ENCODE assay signal across 15 cellular contexts in genomic region chr5:92455011-92455410, GRCh38.
DNase-seq lines count a peak whose midpoint lies in the region; ATAC-seq and TF ChIP-seq lines count a peak whose summit lies in the region.
"Had no signal": no experiment of that assay in that cellular context is flagged by ENCODE, and none has a peak within 500 bp of the region (broad histone marks: within the 10 kb centered on the region; RNA-seq: fewer than 3 reads in every experiment).

No MANE protein-coding gene starts in this region.

- H3K4me3 Mint-ChIP-seq in naive thymus-derived CD4-positive, alpha-beta T cell: no peak overlapping the region
- no peak overlapping the region for H3K4me3 Mint-ChIP-seq in immature natural killer cell
- H3K4me3 Mint-ChIP-seq: activated CD8-positive, alpha-beta T cell treated with anti-CD3 and anti-CD28 coated beads for 36 hours; mesothelial cell of epicardium had no signal

- H2AFZ ChIP-seq in mammary epithelial cell (ENCODE audit: low read depth, low read length): no peak overlapping the region

- no peak for TF ChIP-seq EP300 in transverse colon (IDR thresholded peaks at IDR 0.05; ENCODE audit: low read depth)

- POLR2A ChIA-PET in naive thymus-derived CD4-positive, alpha-beta T cell (lab: Charles Lee): no interaction called here

- H3K9ac ChIP-seq in mammary epithelial cell (ENCODE audit: insufficient read depth, low read length): peak overlapping the region; percentile 10

- H3K4me1 Mint-ChIP-seq in naive thymus-derived CD4-positive, alpha-beta T cell: peaks cover 0 to 2% (median 0%) of the 10 kb centered on the region in 7 donors
- no peaks in the 10 kb centered on the region for H3K4me1 Mint-ChIP-seq in immature natural killer cell
- H3K4me1 Mint-ChIP-seq: mesothelial cell of epicardium had no signal

- H3K9me3 ChIP-seq in mammary epithelial cell (replicated peaks; ENCODE audit: insufficient read depth, low read length): no peaks in the 10 kb centered on the region
- no peaks in the 10 kb centered on the region for H3K9me3 ChIP-seq in naive thymus-derived CD4-positive, alpha-beta T cell (ENCODE audit: control insufficient read depth in 2 of 3, low read length in 3 of 3)
- H3K9me3 ChIP-seq in transverse colon: no peaks in the 10 kb centered on the region
- H3K9me3 ChIP-seq: uterus had no signal

- BruUV-seq in mammary epithelial cell (replicated peaks; lab: Mats Ljungman, UMichigan): no TSS peak

- intact Hi-C loops in mammary epithelial cell (cut with micrococcal nuclease): no loop called here
- intact Hi-C loops in naive thymus-derived CD4-positive, alpha-beta T cell (cut with micrococcal nuclease): no loop called here
- intact Hi-C loops in transverse colon (cut with DNase I; ENCODE audit: low total_unique reads): no loop called here

- 82% methylated on average over 3 of the region's 3 CpGs for WGBS in mammary epithelial cell (ENCODE audit: low coverage, missing lambda C conversion rate)
- WGBS in transverse colon (ENCODE audit: low coverage in 1 of 2), 2 donors: 60 to 62% methylated on average over 3 of the region's 3 CpGs

- TF ChIP-seq CTCF in mammary epithelial cell (conservative IDR thresholded peaks at IDR 0.05 in 1 of 2, IDR thresholded peaks at IDR 0.05 in 1 of 2; ENCODE audit: extremely low read depth in 1 of 2, insufficient read depth in 1 of 2, low read depth in 1 of 2, low read length in 2 of 2) (no peak), transverse colon (IDR thresholded peaks at IDR 0.05) (no peak)

- H3K79me2 ChIP-seq in mammary epithelial cell (ENCODE audit: insufficient read depth, low read length): no peaks in the 10 kb centered on the region

- no peaks in the 10 kb centered on the region for H3K36me3 ChIP-seq in mammary epithelial cell (ENCODE audit: insufficient read depth, low read length)
- H3K36me3 ChIP-seq in naive thymus-derived CD4-positive, alpha-beta T cell (ENCODE audit: control insufficient read depth in 2 of 3, insufficient read depth in 3 of 3, low read length in 3 of 3): no peaks in the 10 kb centered on the region
- H3K36me3 ChIP-seq in transverse colon: no peaks in the 10 kb centered on the region
- H3K36me3 ChIP-seq: uterus had no signal

- dilution Hi-C loops in mammary epithelial cell (cut with HindIII; ENCODE audit: low sequenced_read_pairs): no loop called here

- H3K27me3 Mint-ChIP-seq in naive thymus-derived CD4-positive, alpha-beta T cell: no peaks in the 10 kb centered on the region
- no peaks in the 10 kb centered on the region for H3K27me3 Mint-ChIP-seq in immature natural killer cell (ENCODE audit: low read depth in 3 of 3)
- H3K27me3 Mint-ChIP-seq: activated CD8-positive, alpha-beta T cell treated with anti-CD3 and anti-CD28 coated beads for 36 hours had no signal

- no peak overlapping the region for H3K4me3 ChIP-seq in mammary epithelial cell (replicated peaks in 1 of 3; ENCODE audit: insufficient read depth in 1 of 3, low read depth in 2 of 3, low read length in 3 of 3)
- H3K4me3 ChIP-seq in naive thymus-derived CD4-positive, alpha-beta T cell (ENCODE audit: low read length): no peak overlapping the region
- H3K4me3 ChIP-seq in transverse colon: no peak overlapping the region
- H3K4me3 ChIP-seq: uterus had no signal

- H3K9me3 Mint-ChIP-seq in naive thymus-derived CD4-positive, alpha-beta T cell: peaks cover 0 to 7% (median 0%) of the 10 kb centered on the region in 11 donors
- H3K9me3 Mint-ChIP-seq in immature natural killer cell: peaks cover 0 to 11% (median 5%) of the 10 kb centered on the region in 6 donors
- H3K9me3 Mint-ChIP-seq: activated CD8-positive, alpha-beta T cell treated with anti-CD3 and anti-CD28 coated beads for 36 hours had no signal

- in situ Hi-C loops in mammary epithelial cell (cut with MboI; ENCODE audit: low sequenced_read_pairs in 2 of 2) (no loop called here), transverse colon (cut with MboI; ENCODE audit: low pct_ligation_motif_present in 1 of 4, low pct_unique_long_range_greater_than_20kb in 1 of 4, low sequenced_read_pairs in 3 of 4) (no loop called here)

- H3K27me3 ChIP-seq in mammary epithelial cell (ENCODE audit: insufficient read depth, low read length) (no peaks in the 10 kb centered on the region), transverse colon (no peaks in the 10 kb centered on the region)
- no peaks in the 10 kb centered on the region for H3K27me3 ChIP-seq in naive thymus-derived CD4-positive, alpha-beta T cell (ENCODE audit: control insufficient read depth in 2 of 2, insufficient read depth in 2 of 2, low read length in 2 of 2)
- H3K27me3 ChIP-seq: uterus had no signal

- DNase-seq in mammary epithelial cell: no peak
- DNase-seq in naive thymus-derived CD4-positive, alpha-beta T cell: no peak
- DNase-seq in immature natural killer cell: no peak
- no peak for DNase-seq in kidney tubule cell (ENCODE audit: low spot score)
- no peak for DNase-seq in transverse colon
- DNase-seq: activated CD8-positive, alpha-beta T cell treated with anti-CD3 and anti-CD28 coated beads for 36 hours; DND-41; HCEC 1CT; head of caudate nucleus; uterus had no signal

- H3K27ac Mint-ChIP-seq in naive thymus-derived CD4-positive, alpha-beta T cell: no peak overlapping the region
- no peak overlapping the region for H3K27ac Mint-ChIP-seq in immature natural killer cell
- H3K27ac Mint-ChIP-seq: activated CD8-positive, alpha-beta T cell treated with anti-CD3 and anti-CD28 coated beads for 36 hours; mesothelial cell of epicardium had no signal

- no peak overlapping the region for H3K27ac ChIP-seq in mammary epithelial cell (ENCODE audit: insufficient read depth, low read depth, low read length)
- H3K27ac ChIP-seq in naive thymus-derived CD4-positive, alpha-beta T cell (ENCODE audit: low read depth, low read length): no peak overlapping the region
- no peak overlapping the region for H3K27ac ChIP-seq in transverse colon
- H3K27ac ChIP-seq: uterus had no signal

- no peaks in the 10 kb centered on the region for H3K36me3 Mint-ChIP-seq in naive thymus-derived CD4-positive, alpha-beta T cell
- H3K36me3 Mint-ChIP-seq in immature natural killer cell: peaks cover 0 to 4% (median 0%) of the 10 kb centered on the region in 3 donors
- H3K36me3 Mint-ChIP-seq: mesothelial cell of epicardium had no signal

- H3K4me1 ChIP-seq in mammary epithelial cell (ENCODE audit: insufficient read depth, low read length) (no peaks in the 10 kb centered on the region), transverse colon (no peaks in the 10 kb centered on the region)
- H3K4me1 ChIP-seq in naive thymus-derived CD4-positive, alpha-beta T cell (ENCODE audit: control insufficient read depth in 2 of 2, insufficient read depth in 2 of 2, low read length in 2 of 2): no peaks in the 10 kb centered on the region
- H3K4me1 ChIP-seq: uterus had no signal

- H3K4me2 ChIP-seq in mammary epithelial cell (ENCODE audit: insufficient read depth, low read depth, low read length): no peak overlapping the region

- ATAC-seq in GM19023 (IDR thresholded peaks at IDR 0.05; ENCODE audit: unreplicated experiment) (peak; percentile 99), GM21786 (IDR thresholded peaks at IDR 0.05; ENCODE audit: unreplicated experiment) (peak; percentile 100), HG03139 (IDR thresholded peaks at IDR 0.05; ENCODE audit: unreplicated experiment) (peak; percentile 98)
- no peak for ATAC-seq in naive thymus-derived CD4-positive, alpha-beta T cell
- ATAC-seq: activated CD8-positive, alpha-beta T cell treated with anti-CD3 and anti-CD28 coated beads for 36 hours; sciatic nerve had no signal

- CTCF ChIA-PET in mammary epithelial cell (lab: Charles Lee; ENCODE audit: low non-redundant PET): no interaction called here
- CTCF ChIA-PET in naive thymus-derived CD4-positive, alpha-beta T cell (lab: Charles Lee): no interaction called here

- H4K20me1 ChIP-seq in mammary epithelial cell (ENCODE audit: insufficient read depth, low read length): no peaks in the 10 kb centered on the region

- no peak for TF ChIP-seq POLR2A in transverse colon (IDR thresholded peaks at IDR 0.05)
